In genomic region chr12:126551882-126552281, GRCh38 we compare ENCODE assay signal across 10 cellular contexts.
"Had no signal": no experiment of that assay in that cellular context is flagged by ENCODE, and none has a peak within 500 bp of the region (broad histone marks: within the 10 kb centered on the region; RNA-seq: fewer than 3 reads in every experiment).

No MANE protein-coding gene starts in this region.

- FAIRE-seq: H54 had no signal

- H2AFZ ChIP-seq: GM23248, GM23338 had no signal

- H3K9me3 ChIP-seq: HAP-1 had no signal

- H3K4me1 ChIP-seq: HAP-1 had no signal

- H3K27ac ChIP-seq: GM23248 had no signal

- DNase-seq: GM23248, GOT3, H7, H9, HCEC 1CT, HFFc6 had no signal

- ATAC-seq: GM23338, HCT116 had no signal

- H3K9ac ChIP-seq: GM23248 had no signal

- H3K36me3 ChIP-seq: HAP-1 had no signal

- H3K4me3 ChIP-seq: GM23248, GM23338, HAP-1 had no signal

- H3K4me2 ChIP-seq: GM23338 had no signal
